Comparison of ENCODE assay signal across 1 cellular context in the genomic region with DNA sequence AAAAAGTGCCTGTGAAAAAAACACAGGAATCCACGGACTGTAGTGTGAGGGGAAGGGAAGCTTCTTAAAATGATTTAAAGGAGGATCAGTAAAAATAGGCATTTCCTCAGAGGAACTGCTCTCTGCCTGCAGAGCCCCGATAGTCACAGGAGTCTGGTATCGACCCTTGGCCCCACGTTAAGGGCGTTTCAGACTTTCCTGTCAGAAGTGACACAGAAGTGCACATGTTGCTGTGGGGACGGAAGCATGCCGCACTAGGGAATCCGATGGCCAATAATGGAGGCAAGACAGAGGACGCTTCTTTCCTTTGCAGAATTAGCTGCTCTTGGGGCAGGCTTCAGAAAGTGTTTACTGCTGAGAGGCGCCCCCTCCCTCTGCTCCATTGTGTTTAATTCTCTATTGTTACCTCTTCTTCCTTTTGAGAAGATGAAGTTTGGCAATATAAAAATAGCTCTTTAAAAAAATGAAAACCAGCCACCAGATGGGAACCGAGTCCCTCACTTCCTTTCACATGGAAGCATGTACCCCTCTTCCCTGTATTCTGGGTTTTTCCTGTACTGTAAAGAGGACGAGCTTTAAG.
TF ChIP-seq lines count a peak whose summit lies in the region.

No MANE protein-coding gene starts in this region.

TF ChIP-seq in SK-N-SH, 30 proteins besides CTCF, POLR2A, EP300 and RAD21 (continued from another document):
- TF ChIP-seq, protein P1, sequence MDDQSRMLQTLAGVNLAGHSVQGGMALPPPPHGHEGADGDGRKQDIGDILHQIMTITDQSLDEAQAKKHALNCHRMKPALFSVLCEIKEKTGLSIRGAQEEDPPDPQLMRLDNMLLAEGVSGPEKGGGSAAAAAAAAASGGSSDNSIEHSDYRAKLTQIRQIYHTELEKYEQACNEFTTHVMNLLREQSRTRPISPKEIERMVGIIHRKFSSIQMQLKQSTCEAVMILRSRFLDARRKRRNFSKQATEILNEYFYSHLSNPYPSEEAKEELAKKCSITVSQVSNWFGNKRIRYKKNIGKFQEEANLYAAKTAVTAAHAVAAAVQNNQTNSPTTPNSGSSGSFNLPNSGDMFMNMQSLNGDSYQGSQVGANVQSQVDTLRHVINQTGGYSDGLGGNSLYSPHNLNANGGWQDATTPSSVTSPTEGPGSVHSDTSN (IDR thresholded peaks at IDR 0.05) = no peak
